10 cellular contexts compared by ENCODE assay signal in the genomic region with DNA sequence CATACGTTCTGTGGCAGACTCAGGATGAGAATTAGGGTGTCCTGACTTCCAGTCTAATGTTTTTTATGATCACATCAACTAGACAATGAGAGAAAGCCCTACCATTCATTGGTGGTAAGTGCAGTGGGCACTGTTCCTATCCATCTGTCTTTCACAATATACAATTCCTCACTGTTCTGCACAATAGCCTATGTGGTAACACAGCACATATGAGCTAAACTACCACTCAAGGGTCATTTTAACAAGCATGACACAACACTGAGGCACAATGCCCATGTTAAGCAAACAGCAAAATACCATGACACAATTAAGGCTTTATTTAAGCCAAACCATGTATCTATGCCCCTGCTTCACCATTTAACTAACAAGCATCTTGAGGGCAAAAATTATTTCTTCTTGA. TPM values are rescaled to one million over a fixed set of nuclear protein-coding genes. Genes with fewer than 3 reads are reported as not detected.
DNase-seq lines count a peak whose midpoint lies in the region; ATAC-seq and TF ChIP-seq lines count a peak whose summit lies in the region.
"Had no signal": no experiment of that assay in that cellular context is flagged by ENCODE, and none has a peak within 500 bp of the region (broad histone marks: within the 10 kb centered on the region; RNA-seq: fewer than 3 reads in every experiment).

No MANE protein-coding gene starts in this region.

- ATAC-seq in heart left ventricle (peak in 3 of 4 donors; percentile 20 to 38 (median 38)), HG03135 (IDR thresholded peaks at IDR 0.05; ENCODE audit: unreplicated experiment) (no peak)

- peaks cover 6% of the 10 kb centered on the region for H3K36me3 Mint-ChIP-seq in activated naive CD4-positive, alpha-beta T cell treated with anti-CD3 and anti-CD28 coated beads, Interleukin-2, amount 10 ng/mL, durations not matched to agents 7 days and 5 days

- WGBS in heart left ventricle, 4 donors, result 55 to 86% (median 72%) methylated on average over 1 of the region's 1 CpG
- 56% methylated on average over 1 of the region's 1 CpG for WGBS in liver
- WGBS in sigmoid colon, 2 donors, result 84 to 91% methylated on average over 1 of the region's 1 CpG

- intact Hi-C loops in heart left ventricle (cut with DNase I), result loop anchor here in 1 of 10 donors (10.0 kb wide), 1 partner anchor 49 kb away; the partner anchor contains the start of gene SIK3
- intact Hi-C loops in sigmoid colon (cut with DNase I), result no loop called here

- peaks cover 7% of the 10 kb centered on the region for H3K4me1 Mint-ChIP-seq in activated naive CD4-positive, alpha-beta T cell treated with anti-CD3 and anti-CD28 coated beads, Interleukin-2, amount 10 ng/mL, durations not matched to agents 7 days and 5 days

- no peak for DNase-seq in heart left ventricle
- no peak for DNase-seq in right atrium auricular region (ENCODE audit: low spot score)
- DNase-seq in dermis blood vessel endothelial cell, result peak; percentile 4
- no peak for DNase-seq in activated naive CD4-positive, alpha-beta T cell treated with anti-CD3 and anti-CD28 coated beads, Interleukin-2, amount 10 ng/mL, durations not matched to agents 7 days and 5 days
- no peak for DNase-seq in NCI-H2227 (lab: John Stamatoyannopoulos, UW; ENCODE audit: unreplicated experiment)
- no peak for DNase-seq in sigmoid colon
- DNase-seq: activated CD8-positive, alpha-beta memory T cell treated with anti-CD3 and anti-CD28 coated beads, Interleukin-2, amount 50 U/mL, for 4 hours; ovary had no signal

- H3K4me1 ChIP-seq in heart left ventricle (peaks cover 3 to 47% (median 27%) of the 10 kb centered on the region in 12 donors), right atrium auricular region (peaks cover 0 to 23% of the 10 kb centered on the region in 2 donors), liver (ENCODE audit: control insufficient read depth in 4 of 4, insufficient read depth in 4 of 4, low read length in 3 of 4) (peaks cover 6 to 27% (median 25%) of the 10 kb centered on the region in 4 donors), sigmoid colon (peaks cover 0 to 29% (median 23%) of the 10 kb centered on the region in 4 donors)

- TF ChIP-seq CTCF in heart left ventricle (IDR thresholded peaks at IDR 0.05), result no peak
- TF ChIP-seq CTCF in right atrium auricular region (IDR thresholded peaks at IDR 0.05), result no peak
- no peak for TF ChIP-seq CTCF in liver (IDR thresholded peaks at IDR 0.05; ENCODE audit: low read depth, low read length, missing input control)
- no peak for TF ChIP-seq CTCF in sigmoid colon (IDR thresholded peaks at IDR 0.05)

- H3K36me3 ChIP-seq in heart left ventricle (no peaks in the 10 kb centered on the region), right atrium auricular region (no peaks in the 10 kb centered on the region), liver (ENCODE audit: control insufficient read depth in 4 of 4, insufficient read depth in 3 of 4, low read depth in 1 of 4, low read length in 3 of 4) (no peaks in the 10 kb centered on the region), sigmoid colon (no peaks in the 10 kb centered on the region)
- H3K36me3 ChIP-seq: ovary had no signal

- no peaks in the 10 kb centered on the region for H3K9me3 Mint-ChIP-seq in activated naive CD4-positive, alpha-beta T cell treated with anti-CD3 and anti-CD28 coated beads, Interleukin-2, amount 10 ng/mL, durations not matched to agents 7 days and 5 days

- H3K27me3 ChIP-seq in heart left ventricle, result no peaks in the 10 kb centered on the region
- no peaks in the 10 kb centered on the region for H3K27me3 ChIP-seq in right atrium auricular region
- H3K27me3 ChIP-seq in liver (ENCODE audit: control insufficient read depth in 4 of 4, insufficient read depth in 4 of 4, low read length in 3 of 4), result no peaks in the 10 kb centered on the region
- no peaks in the 10 kb centered on the region for H3K27me3 ChIP-seq in sigmoid colon
- H3K27me3 ChIP-seq: ovary had no signal

- no peak overlapping the region for H3K9ac ChIP-seq in liver (ENCODE audit: low read depth in 1 of 2, low read length in 2 of 2)

- no peak overlapping the region for H3K27ac Mint-ChIP-seq in activated naive CD4-positive, alpha-beta T cell treated with anti-CD3 and anti-CD28 coated beads, Interleukin-2, amount 10 ng/mL, durations not matched to agents 7 days and 5 days

- TF ChIP-seq POLR2A in heart left ventricle (IDR thresholded peaks at IDR 0.05), result no peak
- TF ChIP-seq POLR2A in sigmoid colon (IDR thresholded peaks at IDR 0.05), result no peak

- no peaks in the 10 kb centered on the region for H3K27me3 Mint-ChIP-seq in activated naive CD4-positive, alpha-beta T cell treated with anti-CD3 and anti-CD28 coated beads, Interleukin-2, amount 10 ng/mL, durations not matched to agents 7 days and 5 days

- CTCF ChIA-PET in activated naive CD4-positive, alpha-beta T cell treated with anti-CD3 and anti-CD28 coated beads, Interleukin-2, amount 10 ng/mL, durations not matched to agents 7 days and 5 days (lab: Charles Lee), result interaction anchor here (1.4 kb wide), 1 partner anchor 13 kb away, joined by 3 read pairs; no protein-coding TSS in a partner anchor

- no peak overlapping the region for H3K4me3 Mint-ChIP-seq in activated naive CD4-positive, alpha-beta T cell treated with anti-CD3 and anti-CD28 coated beads, Interleukin-2, amount 10 ng/mL, durations not matched to agents 7 days and 5 days

- H3K27ac ChIP-seq in heart left ventricle (peak overlapping the region in 2 of 12 donors; percentile 34 to 45), right atrium auricular region (no peak overlapping the region), liver (ENCODE audit: low read depth in 1 of 2, low read length in 2 of 2) (peak overlapping the region; percentile 30 to 77), sigmoid colon (no peak overlapping the region)
- H3K27ac ChIP-seq: ovary had no signal

- TF ChIP-seq EP300 in sigmoid colon (IDR thresholded peaks at IDR 0.05), result no peak

- peak; percentile 49 to 52 for TF ChIP-seq RAD21 in liver (IDR thresholded peaks at IDR 0.05)

- H3K9me3 ChIP-seq in heart left ventricle (no peaks in the 10 kb centered on the region), right atrium auricular region (no peaks in the 10 kb centered on the region), liver (ENCODE audit: control insufficient read depth in 4 of 4, low read length in 3 of 4) (no peaks in the 10 kb centered on the region), sigmoid colon (no peaks in the 10 kb centered on the region)
- H3K9me3 ChIP-seq: ovary had no signal

- H3K4me3 ChIP-seq in heart left ventricle (no peak overlapping the region), right atrium auricular region (no peak overlapping the region), liver (ENCODE audit: low read depth in 1 of 3, low read length in 3 of 3) (no peak overlapping the region), sigmoid colon (no peak overlapping the region)
- H3K4me3 ChIP-seq: ovary had no signal

TF ChIP-seq in liver, 16 proteins besides CTCF, POLR2A, EP300 and RAD21 (continues in another document):
- TF ChIP-seq REST (IDR thresholded peaks at IDR 0.05) (peak; percentile 14), TAF1 (conservative IDR thresholded peaks at IDR 0.05) (no peak), FOXA2 (IDR thresholded peaks at IDR 0.05) (peak; percentile 88), RXRA (IDR thresholded peaks at IDR 0.05) (peak; percentile 84 to 89), SP1 (IDR thresholded peaks at IDR 0.05) (peak; percentile 63), HNF4G (IDR thresholded peaks at IDR 0.05) (no peak), EGR1 (IDR thresholded peaks at IDR 0.05; ENCODE audit: low read depth in 2 of 2) (peak in 1 of 2 donors; percentile 50), YY1 (IDR thresholded peaks at IDR 0.05) (peak; percentile 63), GABPA (IDR thresholded peaks at IDR 0.05 in 1 of 2, conservative IDR thresholded peaks at IDR 0.05 in 1 of 2) (no peak), NR2F2 (IDR thresholded peaks at IDR 0.05) (peak; percentile 42), FOXA1 (IDR thresholded peaks at IDR 0.05) (peak; percentile 81)
- TF ChIP-seq, protein P1, sequence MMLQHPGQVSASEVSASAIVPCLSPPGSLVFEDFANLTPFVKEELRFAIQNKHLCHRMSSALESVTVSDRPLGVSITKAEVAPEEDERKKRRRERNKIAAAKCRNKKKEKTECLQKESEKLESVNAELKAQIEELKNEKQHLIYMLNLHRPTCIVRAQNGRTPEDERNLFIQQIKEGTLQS (IDR thresholded peaks at IDR 0.05), result peak; percentile 80
- TF ChIP-seq, protein P2, sequence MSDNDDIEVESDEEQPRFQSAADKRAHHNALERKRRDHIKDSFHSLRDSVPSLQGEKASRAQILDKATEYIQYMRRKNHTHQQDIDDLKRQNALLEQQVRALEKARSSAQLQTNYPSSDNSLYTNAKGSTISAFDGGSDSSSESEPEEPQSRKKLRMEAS (IDR thresholded peaks at IDR 0.05), result peak; percentile 54

RNA-seq across cellular contexts. Expression of gene SIK3, which starts 52.3 kb away (rescaled TPM):
- 10 to 100 TPM; 25.7 to 67.4 (median 39.0) TPM for total RNA-seq in heart left ventricle
- 10 to 100 TPM; 11.8 to 27.4 TPM for polyA plus RNA-seq in heart left ventricle
- 10 to 100 TPM; 27.0 to 40.1 TPM for total RNA-seq in right atrium auricular region
- 12.9 and 16.7 TPM in 2 replicates for total RNA-seq in dermis blood vessel endothelial cell
- 10 to 100 TPM; 17.6 to 52.4 TPM for total RNA-seq in liver
- polyA plus RNA-seq in liver, result 10 to 100 TPM in 1 of 2 donors, 1 to 10 TPM in 1; 6.9 to 11.2 TPM
- 10 to 100 TPM; 35.3 to 53.2 (median 40.9) TPM for total RNA-seq in sigmoid colon
- 10 to 100 TPM in 1 of 3 donors, 1 to 10 TPM in 2; 5.5 to 16.5 (median 7.8) TPM for polyA plus RNA-seq in sigmoid colon

Comparison
In these comparisons a context has a peak if more than half of its experiments do, and no peak if none do; other contexts are left out.
1. H3K27ac ChIP-seq: peak in liver (2 of 2); none in right atrium auricular region (0 of 2) and sigmoid colon (0 of 4).